In the genomic region with DNA sequence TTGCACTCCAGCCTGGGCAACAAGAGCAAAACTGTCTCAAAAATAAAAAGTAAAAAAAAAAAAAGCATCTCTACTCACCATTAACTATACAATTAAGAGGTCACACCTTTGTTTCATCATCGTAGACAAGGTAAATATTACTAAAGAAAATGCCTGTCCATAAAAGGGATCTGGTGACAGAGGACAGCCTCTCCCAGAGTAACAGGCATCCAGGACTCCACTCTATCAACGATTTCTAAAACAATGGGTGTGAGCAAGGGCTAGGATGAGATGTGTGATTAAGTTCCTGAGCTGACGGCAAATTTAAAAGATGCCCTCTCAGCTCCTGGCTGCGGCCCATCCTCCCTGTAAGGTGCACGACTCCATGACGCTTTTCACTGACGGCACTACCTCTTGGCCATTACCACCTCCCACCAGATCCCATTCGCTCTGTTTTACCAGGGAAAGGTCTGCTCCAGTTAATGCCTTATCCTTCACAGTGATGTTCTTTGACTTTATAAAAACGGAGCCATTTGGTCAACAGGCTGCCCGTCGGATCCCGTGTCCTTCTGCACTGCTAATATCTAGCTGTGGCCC, we compare ENCODE assay signal across 21 cellular contexts. TPM values are rescaled to one million over a fixed set of nuclear protein-coding genes. Genes with fewer than 3 reads are reported as not detected.
DNase-seq lines count a peak whose midpoint lies in the region; ATAC-seq, FAIRE-seq and TF ChIP-seq lines count a peak whose summit lies in the region.
"Had no signal": no experiment of that assay in that cellular context is flagged by ENCODE, and none has a peak within 500 bp of the region (broad histone marks: within the 10 kb centered on the region; RNA-seq: fewer than 3 reads in every experiment).

No MANE protein-coding gene starts in this region.

- POLR2A ChIA-PET in CD4-positive, alpha-beta T cell (lab: Charles Lee) = interaction anchor here (1.0 to 4.5 kb wide), 9 partner anchors 9 to 81 kb away, joined by 3 to 74 read pairs (median 9); no protein-coding TSS in a partner anchor
- POLR2A ChIA-PET in MCF 10A (lab: Yijun Ruan, JAX) = no interaction called here

- FAIRE-seq in bronchial epithelial cell (lab: Jason Lieb, UNC) = peak; percentile 47
- FAIRE-seq: GM12892, RCC 7860 had no signal

- CTCF ChIA-PET in CD4-positive, alpha-beta T cell (lab: Charles Lee) = interaction anchor here (1.5 kb wide), 2 partner anchors 27 to 34 kb away, joined by 3 to 4 read pairs; no protein-coding TSS in a partner anchor
- CTCF ChIA-PET in MCF 10A (lab: Yijun Ruan, JAX) = interaction anchor here (0.6 to 1.0 kb wide), 3 partner anchors 27 to 98 kb away, joined by 3 to 5 read pairs (median 3); no protein-coding TSS in a partner anchor

- peaks cover 5% of the 10 kb centered on the region for H3K27me3 ChIP-seq in CD4-positive, alpha-beta T cell (ENCODE audit: control insufficient read depth, insufficient read depth, low read length)
- H3K27me3 ChIP-seq in bronchial epithelial cell (ENCODE audit: control insufficient read depth, insufficient read depth, low read length) (no peaks in the 10 kb centered on the region), upper lobe of left lung (peaks cover 0 to 8% (median 0%) of the 10 kb centered on the region in 4 donors)
- H3K27me3 ChIP-seq: BLaER1 had no signal

- TF ChIP-seq POLR2A in upper lobe of left lung (IDR thresholded peaks at IDR 0.05) = no peak

- TF ChIP-seq CTCF in CD4-positive, alpha-beta T cell (IDR thresholded peaks at IDR 0.05) = no peak
- TF ChIP-seq CTCF in bronchial epithelial cell (IDR thresholded peaks at IDR 0.05; ENCODE audit: insufficient read depth, low read length, severe bottlenecking) = no peak
- TF ChIP-seq CTCF in MCF 10A (IDR thresholded peaks at IDR 0.05; ENCODE audit: unreplicated experiment) = no peak
- TF ChIP-seq CTCF in upper lobe of left lung (IDR thresholded peaks at IDR 0.05) = no peak

- H3K4me1 Mint-ChIP-seq in T-helper 1 cell treated with Interleukin-12 subunit alpha and Interleukin-12 subunit beta and Interleukin-4 antibody, amounts not matched to agents 30 μg/mL and 1 μg/mL, for 36 hours (ENCODE audit: low read depth) = peaks cover 22% of the 10 kb centered on the region
- peaks cover 58% of the 10 kb centered on the region for H3K4me1 Mint-ChIP-seq in CD4-positive, alpha-beta T cell (ENCODE audit: low read depth)
- H3K4me1 Mint-ChIP-seq in MCF 10A (ENCODE audit: insufficient read depth, unreplicated experiment) = peaks cover 11% of the 10 kb centered on the region

- H3K27ac ChIP-seq in CD4-positive, alpha-beta T cell (ENCODE audit: low read depth, low read length) = no peak overlapping the region
- no peak overlapping the region for H3K27ac ChIP-seq in upper lobe of left lung
- H3K27ac ChIP-seq: BLaER1, GM23248 had no signal

- no peaks in the 10 kb centered on the region for H3K9me3 ChIP-seq in CD4-positive, alpha-beta T cell (ENCODE audit: control insufficient read depth, low read length)
- H3K9me3 ChIP-seq in upper lobe of left lung = no peaks in the 10 kb centered on the region

- H3K4me1 ChIP-seq in upper lobe of left lung = peaks cover 0 to 5% (median 0%) of the 10 kb centered on the region in 4 donors
- H3K4me1 ChIP-seq: BLaER1 had no signal

- H3K27me3 Mint-ChIP-seq in T-helper 1 cell treated with Interleukin-12 subunit alpha and Interleukin-12 subunit beta and Interleukin-4 antibody, amounts not matched to agents 30 μg/mL and 1 μg/mL, for 36 hours (ENCODE audit: low read depth) = peaks cover 61% of the 10 kb centered on the region
- peaks cover 31% of the 10 kb centered on the region for H3K27me3 Mint-ChIP-seq in CD4-positive, alpha-beta T cell
- no peaks in the 10 kb centered on the region for H3K27me3 Mint-ChIP-seq in MCF 10A (ENCODE audit: insufficient read depth, unreplicated experiment)

- TF ChIP-seq EP300 in upper lobe of left lung (IDR thresholded peaks at IDR 0.05) = no peak

- intact Hi-C loops in CD4-positive, alpha-beta T cell (cut with DNase I, micrococcal nuclease) = loop anchor here (5.0 to 10.0 kb wide), 5 partner anchors 39 to 191 kb away; partner anchors contain the start of genes NFRKB (in 2 of the 2) and PRDM10 (in 2 of the 2)
- intact Hi-C loops in MCF 10A (cut with micrococcal nuclease) = no loop called here

- H3K36me3 Mint-ChIP-seq in T-helper 1 cell treated with Interleukin-12 subunit alpha and Interleukin-12 subunit beta and Interleukin-4 antibody, amounts not matched to agents 30 μg/mL and 1 μg/mL, for 36 hours (ENCODE audit: low read depth) = peaks cover 6% of the 10 kb centered on the region
- peaks cover 9% of the 10 kb centered on the region for H3K36me3 Mint-ChIP-seq in CD4-positive, alpha-beta T cell (ENCODE audit: low read depth)
- H3K36me3 Mint-ChIP-seq in MCF 10A (ENCODE audit: insufficient read depth, unreplicated experiment) = peaks cover 5% of the 10 kb centered on the region

- peak overlapping the region; percentile 34 for H3K4me3 Mint-ChIP-seq in T-helper 1 cell treated with Interleukin-12 subunit alpha and Interleukin-12 subunit beta and Interleukin-4 antibody, amounts not matched to agents 30 μg/mL and 1 μg/mL, for 36 hours
- peak overlapping the region; percentile 89 for H3K4me3 Mint-ChIP-seq in CD4-positive, alpha-beta T cell
- no peak overlapping the region for H3K4me3 Mint-ChIP-seq in MCF 10A (ENCODE audit: unreplicated experiment)

- no peak overlapping the region for H3K4me3 ChIP-seq in bronchial epithelial cell (ENCODE audit: low read depth, low read length)
- no peak overlapping the region for H3K4me3 ChIP-seq in upper lobe of left lung
- H3K4me3 ChIP-seq: BLaER1, GM23248 had no signal

- H3K9me3 Mint-ChIP-seq in T-helper 1 cell treated with Interleukin-12 subunit alpha and Interleukin-12 subunit beta and Interleukin-4 antibody, amounts not matched to agents 30 μg/mL and 1 μg/mL, for 36 hours = peaks cover 23% of the 10 kb centered on the region
- H3K9me3 Mint-ChIP-seq in CD4-positive, alpha-beta T cell = peaks cover 6% of the 10 kb centered on the region
- no peaks in the 10 kb centered on the region for H3K9me3 Mint-ChIP-seq in MCF 10A (ENCODE audit: unreplicated experiment)

- H3K36me3 ChIP-seq in bronchial epithelial cell (ENCODE audit: control insufficient read depth, insufficient read depth, low read length) = no peaks in the 10 kb centered on the region
- H3K36me3 ChIP-seq in upper lobe of left lung = no peaks in the 10 kb centered on the region
- H3K36me3 ChIP-seq: BLaER1 had no signal

- BruUV-seq in MCF 10A (replicated peaks; lab: Mats Ljungman, UMichigan) = no TSS peak

- ATAC-seq in CD4-positive, alpha-beta T cell (ENCODE audit: poor library complexity) = no peak
- ATAC-seq in GM21423 (IDR thresholded peaks at IDR 0.05; ENCODE audit: unreplicated experiment) (no peak), upper lobe of left lung (ENCODE audit: low FRiP score in 2 of 2) (no peak)

- WGBS in upper lobe of left lung, 2 donors = 82 to 88% methylated on average over 12 of the region's 12 CpGs

- peak overlapping the region; percentile 36 for H3K27ac Mint-ChIP-seq in T-helper 1 cell treated with Interleukin-12 subunit alpha and Interleukin-12 subunit beta and Interleukin-4 antibody, amounts not matched to agents 30 μg/mL and 1 μg/mL, for 36 hours
- peak overlapping the region; percentile 95 for H3K27ac Mint-ChIP-seq in CD4-positive, alpha-beta T cell
- no peak overlapping the region for H3K27ac Mint-ChIP-seq in MCF 10A (ENCODE audit: low read depth, unreplicated experiment)

- DNase-seq in T-helper 1 cell = no peak
- peak in 1 of 10 experiments; percentile 22 for DNase-seq in CD4-positive, alpha-beta T cell
- DNase-seq in NCI-H748 treated with DMSO at 0.1 percent for 48 hours (lab: John Stamatoyannopoulos, UW) = peak; percentile 28
- DNase-seq in bronchial epithelial cell (ENCODE audit: low read depth) = no peak
- no peak for DNase-seq in MCF 10A (ENCODE audit: unreplicated experiment)
- no peak for DNase-seq in upper lobe of left lung
- DNase-seq: 8988T, COR-L47, DMS53, GM23248, NCI-H1048, NCI-H146, NCI-H446, NCI-H82, SHP77 had no signal

RNA-seq across cellular contexts. Expression of gene TMEM45B, which starts 2.3 kb away (rescaled TPM):
- total RNA-seq in CD4-positive, alpha-beta T cell = 1 to 10 TPM; 1.7 to 1.9 TPM
- total RNA-seq in bronchial epithelial cell (162 and 317 TPM in 2 replicates), MCF 10A (2022) (not detected in 2 replicates), upper lobe of left lung (10 to 100 TPM in 5 of 6 donors, 1 to 10 TPM in 1; 9.4 to 38.7 (median 13.9) TPM)
- total RNA-seq: GM23248, HT1080 had no signal
